14 cellular contexts compared by ENCODE assay signal in genomic region chr3:188316021-188316722, GRCh38.
DNase-seq lines count a peak whose midpoint lies in the region; TF ChIP-seq lines count a peak whose summit lies in the region.
"Had no signal": no experiment of that assay in that cellular context is flagged by ENCODE, and none has a peak within 500 bp of the region (broad histone marks: within the 10 kb centered on the region; RNA-seq: fewer than 3 reads in every experiment).

No MANE protein-coding gene starts in this region.

- H3K27me3 ChIP-seq in GM23248 (replicated peaks; ENCODE audit: insufficient read depth) (no peaks in the 10 kb centered on the region), esophagus muscularis mucosa (no peaks in the 10 kb centered on the region), stomach (no peaks in the 10 kb centered on the region)
- H3K27me3 ChIP-seq: colonic mucosa, ovary, upper lobe of left lung had no signal

- intact Hi-C loops in esophagus muscularis mucosa (cut with DNase I), result no loop called here
- intact Hi-C loops in stomach (cut with DNase I; ENCODE audit: low total_unique reads), result no loop called here

- TF ChIP-seq EP300 in esophagus muscularis mucosa (IDR thresholded peaks at IDR 0.05) (no peak), stomach (IDR thresholded peaks at IDR 0.05) (no peak)

- TF ChIP-seq POLR2A in NB4 (IDR thresholded peaks at IDR 0.05; ENCODE audit: extremely low read depth, insufficient read length) (no peak), esophagus muscularis mucosa (IDR thresholded peaks at IDR 0.05; ENCODE audit: low read depth) (no peak), stomach (IDR thresholded peaks at IDR 0.05) (no peak)

- peak overlapping the region; percentile 22 for H3K4me2 ChIP-seq in GM23248 (ENCODE audit: unreplicated experiment)

- in situ Hi-C loops in GM23248 (cut with MboI), result no loop called here

- H3K4me1 ChIP-seq in GM23248 (ENCODE audit: insufficient read depth) (peaks cover 42% of the 10 kb centered on the region), esophagus muscularis mucosa (peaks cover 20 to 67% (median 55%) of the 10 kb centered on the region in 4 donors), stomach (peaks cover 0 to 39% (median 14%) of the 10 kb centered on the region in 4 donors)
- H3K4me1 ChIP-seq: colonic mucosa had no signal

- TF ChIP-seq CTCF in NB4 (IDR thresholded peaks at IDR 0.05; ENCODE audit: low read depth, low read length) (no peak), esophagus muscularis mucosa (IDR thresholded peaks at IDR 0.05) (no peak), stomach (IDR thresholded peaks at IDR 0.05) (no peak)

- H3F3A ChIP-seq in GM23248 (ENCODE audit: insufficient read depth), result peaks cover 45% of the 10 kb centered on the region

- H2AFZ ChIP-seq in GM23248, result no peak overlapping the region

- no peaks in the 10 kb centered on the region for H3K9me2 ChIP-seq in GM23248 (ENCODE audit: insufficient read depth)

- no peaks in the 10 kb centered on the region for H4K20me1 ChIP-seq in GM23248 (ENCODE audit: insufficient read depth)

- no peaks in the 10 kb centered on the region; the same call in 1 of the 2 replicates for H3K36me3 ChIP-seq in GM23248 (ENCODE audit: low read depth)
- H3K36me3 ChIP-seq in esophagus muscularis mucosa, result no peaks in the 10 kb centered on the region
- peaks cover 0 to 7% (median 0%) of the 10 kb centered on the region in 4 donors for H3K36me3 ChIP-seq in stomach
- H3K36me3 ChIP-seq: colonic mucosa, ovary had no signal

- no peaks in the 10 kb centered on the region for H3K9me3 ChIP-seq in GM23248 (ENCODE audit: low read depth)
- no peaks in the 10 kb centered on the region for H3K9me3 ChIP-seq in esophagus muscularis mucosa
- no peaks in the 10 kb centered on the region for H3K9me3 ChIP-seq in stomach
- H3K9me3 ChIP-seq: colonic mucosa, ovary, upper lobe of left lung had no signal

- H3K4me3 ChIP-seq in GM23248 (no peak overlapping the region), NB4 (ENCODE audit: low read depth, low read length) (no peak overlapping the region), esophagus muscularis mucosa (no peak overlapping the region), stomach (no peak overlapping the region)
- H3K4me3 ChIP-seq: colonic mucosa, ovary, upper lobe of left lung had no signal

- H3K9ac ChIP-seq in GM23248, result 0 out of 2 replicates have a peak overlapping the region, but pooled peaks have one; percentile 43

- H3K27ac ChIP-seq in GM23248 (peak overlapping the region; percentile 66), esophagus muscularis mucosa (replicated peaks in 1 of 4) (peak overlapping the region; percentile 40 to 72 (median 56)), stomach (peak overlapping the region in 1 of 5 donors; percentile 46)
- H3K27ac ChIP-seq: C4-2B, colonic mucosa, ovary, upper lobe of left lung had no signal

- DNase-seq in GM23248 (peak; percentile 59), NB4 (ENCODE audit: low read depth) (peak; percentile 3), esophagus muscularis mucosa (ENCODE audit: extremely low spot score) (no peak), renal cortical epithelial cell (ENCODE audit: low read depth) (peak; percentile 59), stomach (no peak), islet precursor cell (no peak), NCI-H2029 treated with DMSO at 0.1 percent for 48 hours (lab: John Stamatoyannopoulos, UW) (no peak), cerebellum (ENCODE audit: low spot score) (no peak)
- DNase-seq: activated CD4-positive, alpha-beta T cell treated with anti-CD3 and anti-CD28 coated beads for 1 hour; colonic mucosa; DMS79; upper lobe of left lung had no signal

- peaks cover 73% of the 10 kb centered on the region for H3K79me2 ChIP-seq in GM23248 (ENCODE audit: insufficient read depth)

- 91 to 95% methylated on average over 6 of the region's 6 CpGs for WGBS in GM23248 (ENCODE audit: low coverage in 1 of 2, low lambda C conversion rate in 2 of 2, missing lambda C conversion rate in 2 of 2), 2 experiments
- WGBS in esophagus muscularis mucosa, result 73% methylated on average over 6 of the region's 6 CpGs
- WGBS in stomach, 5 donors, result 83 to 95% (median 91%) methylated on average over 6 of the region's 6 CpGs

Comparison
In these comparisons a context has a peak if more than half of its experiments do, and no peak if none do; other contexts are left out.
1. DNase-seq: peak in GM23248 (single experiment), NB4 (single experiment) and renal cortical epithelial cell (single experiment); none in esophagus muscularis mucosa (single experiment), stomach (single experiment), islet precursor cell (single experiment), NCI-H2029 treated with DMSO at 0.1 percent for 48 hours (single experiment) and cerebellum (single experiment).